In genomic region chr11:113647108-113647507, GRCh38 we compare ENCODE assay signal across 1 cellular context.
TF ChIP-seq lines count a peak whose summit lies in the region.

No MANE protein-coding gene starts in this region.

TF ChIP-seq in H1, 55 proteins besides CTCF, POLR2A, EP300 and RAD21 (continued from another document):
- TF ChIP-seq GTF2F1 (IDR thresholded peaks at IDR 0.05; ENCODE audit: borderline replicate concordance, low read depth, low read length) (no peak), CHD1 (IDR thresholded peaks at IDR 0.05; ENCODE audit: low read depth, low read length) (no peak), YY1 (IDR thresholded peaks at IDR 0.05; ENCODE audit: low read depth, low read length) (no peak), SP4 (IDR thresholded peaks at IDR 0.05; ENCODE audit: low read length) (no peak), EZH2 (IDR thresholded peaks at IDR 0.05; ENCODE audit: low read depth, low read length, severe bottlenecking) (no peak), NANOG (IDR thresholded peaks at IDR 0.05; ENCODE audit: insufficient read depth, low read depth, low read length, poor library complexity, severe bottlenecking) (no peak), ATF2 (IDR thresholded peaks at IDR 0.05; ENCODE audit: low read length) (no peak), BCL11A (IDR thresholded peaks at IDR 0.05; ENCODE audit: low read depth in 2 of 2, low read length in 2 of 2) (no peak), HDAC6 (IDR thresholded peaks at IDR 0.05; ENCODE audit: low read depth, low read length) (no peak), PHF8 (conservative IDR thresholded peaks at IDR 0.05; ENCODE audit: low read depth, low read length) (no peak), SP1 (IDR thresholded peaks at IDR 0.05; ENCODE audit: low read depth, low read length) (no peak), CEBPB (IDR thresholded peaks at IDR 0.05; ENCODE audit: low read depth, low read length) (no peak), SRF (IDR thresholded peaks at IDR 0.05; ENCODE audit: low read depth, low read length) (no peak), JUND (IDR thresholded peaks at IDR 0.05; ENCODE audit: low read length) (no peak)
